1 cellular context compared by ENCODE assay signal in the genomic region with DNA sequence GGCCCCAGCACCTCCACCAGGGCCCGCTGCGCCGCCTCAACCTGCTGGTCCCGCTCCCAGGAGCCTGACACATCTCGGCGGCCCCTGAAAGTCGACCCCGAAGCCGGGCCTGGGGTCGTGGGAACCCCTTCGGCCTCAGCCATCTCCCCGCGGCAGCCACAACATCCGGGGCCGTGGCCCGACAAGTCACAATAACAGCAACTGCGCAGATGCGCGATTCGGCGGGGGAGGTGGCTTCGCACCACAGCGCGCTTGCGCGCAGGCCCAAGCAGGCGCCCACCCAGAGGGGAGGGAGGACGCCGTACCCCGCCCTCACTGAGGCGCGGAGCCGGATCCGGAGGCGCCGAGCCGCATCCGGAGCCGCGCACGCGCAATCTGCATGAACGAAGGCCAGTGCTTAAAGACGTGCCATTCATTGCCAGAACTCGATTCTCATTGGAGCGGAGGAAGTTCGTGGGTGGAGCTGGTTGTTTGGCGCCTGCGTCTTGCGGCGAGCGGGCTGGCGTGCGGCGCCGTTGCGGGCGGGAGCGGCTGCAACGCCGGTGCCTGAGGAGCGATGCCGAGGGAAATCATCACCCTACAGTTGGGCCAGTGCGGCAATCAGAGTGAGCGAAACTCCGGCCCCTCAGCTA.
TF ChIP-seq lines count a peak whose summit lies in the region.

A gene with protein sequence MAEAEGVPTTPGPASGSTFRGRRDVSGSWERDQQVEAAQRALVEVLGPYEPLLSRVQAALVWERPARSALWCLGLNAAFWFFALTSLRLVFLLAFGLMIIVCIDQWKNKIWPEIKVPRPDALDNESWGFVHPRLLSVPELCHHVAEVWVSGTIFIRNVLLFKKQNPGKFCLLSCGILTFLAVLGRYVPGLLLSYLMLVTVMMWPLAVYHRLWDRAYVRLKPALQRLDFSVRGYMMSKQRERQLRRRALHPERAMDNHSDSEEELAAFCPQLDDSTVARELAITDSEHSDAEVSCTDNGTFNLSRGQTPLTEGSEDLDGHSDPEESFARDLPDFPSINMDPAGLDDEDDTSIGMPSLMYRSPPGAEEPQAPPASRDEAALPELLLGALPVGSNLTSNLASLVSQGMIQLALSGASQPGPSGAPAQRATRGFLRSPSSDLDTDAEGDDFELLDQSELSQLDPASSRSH (minus strand): TSS at position 193 of the 632 bp plus-strand sequence. CDS start 50 bp downstream, at position 143.
A gene (plus strand): TSS at position 502 of the 632 bp plus-strand sequence. CDS start 55 bp downstream, at position 557.

TF ChIP-seq in HepG2, 621 proteins besides CTCF, POLR2A, EP300 and RAD21 (continued from another document and continues in another):
- TF ChIP-seq, protein P1, sequence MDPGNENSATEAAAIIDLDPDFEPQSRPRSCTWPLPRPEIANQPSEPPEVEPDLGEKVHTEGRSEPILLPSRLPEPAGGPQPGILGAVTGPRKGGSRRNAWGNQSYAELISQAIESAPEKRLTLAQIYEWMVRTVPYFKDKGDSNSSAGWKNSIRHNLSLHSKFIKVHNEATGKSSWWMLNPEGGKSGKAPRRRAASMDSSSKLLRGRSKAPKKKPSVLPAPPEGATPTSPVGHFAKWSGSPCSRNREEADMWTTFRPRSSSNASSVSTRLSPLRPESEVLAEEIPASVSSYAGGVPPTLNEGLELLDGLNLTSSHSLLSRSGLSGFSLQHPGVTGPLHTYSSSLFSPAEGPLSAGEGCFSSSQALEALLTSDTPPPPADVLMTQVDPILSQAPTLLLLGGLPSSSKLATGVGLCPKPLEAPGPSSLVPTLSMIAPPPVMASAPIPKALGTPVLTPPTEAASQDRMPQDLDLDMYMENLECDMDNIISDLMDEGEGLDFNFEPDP (CRISPR knock-in tag; conservative IDR thresholded peaks at IDR 0.05) = no peak
- no peak for TF ChIP-seq ZNF550 (CRISPR knock-in tag; IDR thresholded peaks at IDR 0.05; ENCODE audit: borderline replicate concordance)
- peak; percentile 86; the same call in 1 of the 2 replicates for TF ChIP-seq MAF1 (CRISPR knock-in tag; IDR thresholded peaks at IDR 0.05; ENCODE audit: borderline replicate concordance)
- TF ChIP-seq, protein P2, sequence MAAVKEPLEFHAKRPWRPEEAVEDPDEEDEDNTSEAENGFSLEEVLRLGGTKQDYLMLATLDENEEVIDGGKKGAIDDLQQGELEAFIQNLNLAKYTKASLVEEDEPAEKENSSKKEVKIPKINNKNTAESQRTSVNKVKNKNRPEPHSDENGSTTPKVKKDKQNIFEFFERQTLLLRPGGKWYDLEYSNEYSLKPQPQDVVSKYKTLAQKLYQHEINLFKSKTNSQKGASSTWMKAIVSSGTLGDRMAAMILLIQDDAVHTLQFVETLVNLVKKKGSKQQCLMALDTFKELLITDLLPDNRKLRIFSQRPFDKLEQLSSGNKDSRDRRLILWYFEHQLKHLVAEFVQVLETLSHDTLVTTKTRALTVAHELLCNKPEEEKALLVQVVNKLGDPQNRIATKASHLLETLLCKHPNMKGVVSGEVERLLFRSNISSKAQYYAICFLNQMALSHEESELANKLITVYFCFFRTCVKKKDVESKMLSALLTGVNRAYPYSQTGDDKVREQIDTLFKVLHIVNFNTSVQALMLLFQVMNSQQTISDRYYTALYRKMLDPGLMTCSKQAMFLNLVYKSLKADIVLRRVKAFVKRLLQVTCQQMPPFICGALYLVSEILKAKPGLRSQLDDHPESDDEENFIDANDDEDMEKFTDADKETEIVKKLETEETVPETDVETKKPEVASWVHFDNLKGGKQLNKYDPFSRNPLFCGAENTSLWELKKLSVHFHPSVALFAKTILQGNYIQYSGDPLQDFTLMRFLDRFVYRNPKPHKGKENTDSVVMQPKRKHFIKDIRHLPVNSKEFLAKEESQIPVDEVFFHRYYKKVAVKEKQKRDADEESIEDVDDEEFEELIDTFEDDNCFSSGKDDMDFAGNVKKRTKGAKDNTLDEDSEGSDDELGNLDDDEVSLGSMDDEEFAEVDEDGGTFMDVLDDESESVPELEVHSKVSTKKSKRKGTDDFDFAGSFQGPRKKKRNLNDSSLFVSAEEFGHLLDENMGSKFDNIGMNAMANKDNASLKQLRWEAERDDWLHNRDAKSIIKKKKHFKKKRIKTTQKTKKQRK (IDR thresholded peaks at IDR 0.05; ENCODE audit: low read length) = no peak
- no peak for TF ChIP-seq ZNF850 (CRISPR knock-in tag; conservative IDR thresholded peaks at IDR 0.05)
- TF ChIP-seq IRX3 (CRISPR knock-in tag; IDR thresholded peaks at IDR 0.05; ENCODE audit: borderline replicate concordance, low read depth) = peak; percentile 74; the same call in 1 of the 2 replicates
- TF ChIP-seq MATR3 (CRISPR knock-in tag; IDR thresholded peaks at IDR 0.05) = no peak
- TF ChIP-seq, protein P3, sequence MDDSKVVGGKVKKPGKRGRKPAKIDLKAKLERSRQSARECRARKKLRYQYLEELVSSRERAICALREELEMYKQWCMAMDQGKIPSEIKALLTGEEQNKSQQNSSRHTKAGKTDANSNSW (CRISPR knock-in tag; IDR thresholded peaks at IDR 0.05; ENCODE audit: borderline replicate concordance) = peak; percentile 87
- no peak for TF ChIP-seq HOXA7 (CRISPR knock-in tag; IDR thresholded peaks at IDR 0.05)
- no peak for TF ChIP-seq ZNF737 (CRISPR knock-in tag; IDR thresholded peaks at IDR 0.05; ENCODE audit: borderline replicate concordance)
- TF ChIP-seq CBX5 (CRISPR knock-in tag; IDR thresholded peaks at IDR 0.05; ENCODE audit: borderline replicate concordance) = peak; percentile 72; the same call in 1 of the 2 replicates
- no peak for TF ChIP-seq EZH2 (conservative IDR thresholded peaks at IDR 0.05; ENCODE audit: low read depth, low read length)
- TF ChIP-seq ZNF510 (CRISPR knock-in tag; IDR thresholded peaks at IDR 0.05; ENCODE audit: low read depth) = 0 out of 2 replicates have a peak, but pooled peaks have one; percentile 42
- TF ChIP-seq SP2 (CRISPR knock-in tag; IDR thresholded peaks at IDR 0.05) = peak; percentile 86
- peak; percentile 76; the same call in 1 of the 2 replicates for TF ChIP-seq NAIF1 (CRISPR knock-in tag; IDR thresholded peaks at IDR 0.05; ENCODE audit: borderline replicate concordance)
- TF ChIP-seq SMAD1 (CRISPR knock-in tag; IDR thresholded peaks at IDR 0.05; ENCODE audit: borderline replicate concordance, low read depth) = 0 out of 2 replicates have a peak, but pooled peaks have one; percentile 63
- TF ChIP-seq SIN3A (IDR thresholded peaks at IDR 0.05; ENCODE audit: borderline replicate concordance, low read depth, low read length) = peak; percentile 83
- TF ChIP-seq EEA1 (CRISPR knock-in tag; IDR thresholded peaks at IDR 0.05; ENCODE audit: borderline replicate concordance) = 0 out of 2 replicates have a peak, but pooled peaks have one; percentile 83
- no peak; the same call in 1 of the 2 replicates for TF ChIP-seq ZNF790 (CRISPR knock-in tag; IDR thresholded peaks at IDR 0.05; ENCODE audit: borderline replicate concordance)
- TF ChIP-seq RBM22 (optimal IDR thresholded peaks at IDR 0.05; ENCODE audit: low read length) = no peak
- no peak for TF ChIP-seq ZNF10 (CRISPR knock-in tag; IDR thresholded peaks at IDR 0.05; ENCODE audit: borderline replicate concordance, low read depth)
- no peak for TF ChIP-seq ESRRA (CRISPR knock-in tag; IDR thresholded peaks at IDR 0.05; ENCODE audit: low read depth)
- no peak for TF ChIP-seq HNRNPH1 (optimal IDR thresholded peaks at IDR 0.05; ENCODE audit: low read depth, low read length)
- no peak for TF ChIP-seq MTA3 (CRISPR knock-in tag; IDR thresholded peaks at IDR 0.05)
- peak; percentile 79; the same call in 1 of the 2 replicates for TF ChIP-seq SP5 (CRISPR knock-in tag; IDR thresholded peaks at IDR 0.05; ENCODE audit: borderline replicate concordance, low read depth)
- no peak for TF ChIP-seq GZF1 (CRISPR knock-in tag; IDR thresholded peaks at IDR 0.05)
- TF ChIP-seq ZNF124 (CRISPR knock-in tag; IDR thresholded peaks at IDR 0.05) = no peak; the same call in none of the 2 replicates
- TF ChIP-seq CEBPG (CRISPR knock-in tag; IDR thresholded peaks at IDR 0.05) = 0 out of 2 replicates have a peak, but pooled peaks have one; percentile 39
- 0 out of 2 replicates have a peak, but pooled peaks have one; percentile 58 for TF ChIP-seq ZNF546 (CRISPR knock-in tag; conservative IDR thresholded peaks at IDR 0.05)
- no peak for TF ChIP-seq NR1H2 (CRISPR knock-in tag; IDR thresholded peaks at IDR 0.05; ENCODE audit: borderline replicate concordance, low read depth)
- TF ChIP-seq ZNF207 (IDR thresholded peaks at IDR 0.05; ENCODE audit: borderline replicate concordance) = no peak
- peak; percentile 65; the same call in 1 of the 2 replicates for TF ChIP-seq ZNF83 (CRISPR knock-in tag; IDR thresholded peaks at IDR 0.05; ENCODE audit: borderline replicate concordance)
- TF ChIP-seq, protein P4, sequence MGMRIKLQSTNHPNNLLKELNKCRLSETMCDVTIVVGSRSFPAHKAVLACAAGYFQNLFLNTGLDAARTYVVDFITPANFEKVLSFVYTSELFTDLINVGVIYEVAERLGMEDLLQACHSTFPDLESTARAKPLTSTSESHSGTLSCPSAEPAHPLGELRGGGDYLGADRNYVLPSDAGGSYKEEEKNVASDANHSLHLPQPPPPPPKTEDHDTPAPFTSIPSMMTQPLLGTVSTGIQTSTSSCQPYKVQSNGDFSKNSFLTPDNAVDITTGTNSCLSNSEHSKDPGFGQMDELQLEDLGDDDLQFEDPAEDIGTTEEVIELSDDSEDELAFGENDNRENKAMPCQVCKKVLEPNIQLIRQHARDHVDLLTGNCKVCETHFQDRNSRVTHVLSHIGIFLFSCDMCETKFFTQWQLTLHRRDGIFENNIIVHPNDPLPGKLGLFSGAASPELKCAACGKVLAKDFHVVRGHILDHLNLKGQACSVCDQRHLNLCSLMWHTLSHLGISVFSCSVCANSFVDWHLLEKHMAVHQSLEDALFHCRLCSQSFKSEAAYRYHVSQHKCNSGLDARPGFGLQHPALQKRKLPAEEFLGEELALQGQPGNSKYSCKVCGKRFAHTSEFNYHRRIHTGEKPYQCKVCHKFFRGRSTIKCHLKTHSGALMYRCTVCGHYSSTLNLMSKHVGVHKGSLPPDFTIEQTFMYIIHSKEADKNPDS (CRISPR knock-in tag; IDR thresholded peaks at IDR 0.05) = 0 out of 2 replicates have a peak, but pooled peaks have one; percentile 9
- TF ChIP-seq SNAPC2 (CRISPR knock-in tag; IDR thresholded peaks at IDR 0.05) = peak; percentile 64; the same call in 1 of the 2 replicates
- no peak; the same call in 1 of the 2 replicates for TF ChIP-seq ZSCAN21 (CRISPR knock-in tag; IDR thresholded peaks at IDR 0.05; ENCODE audit: borderline replicate concordance)
- TF ChIP-seq SATB2 (CRISPR knock-in tag; IDR thresholded peaks at IDR 0.05) = no peak; the same call in 1 of the 2 replicates
- TF ChIP-seq ZBTB20 (CRISPR knock-in tag; IDR thresholded peaks at IDR 0.05; ENCODE audit: borderline replicate concordance, low read depth) = peak; percentile 78; the same call in 1 of the 2 replicates
- TF ChIP-seq ZNF143 (CRISPR knock-in tag; IDR thresholded peaks at IDR 0.05) = 0 out of 2 replicates have a peak, but pooled peaks have one; percentile 42
- TF ChIP-seq, protein P5, sequence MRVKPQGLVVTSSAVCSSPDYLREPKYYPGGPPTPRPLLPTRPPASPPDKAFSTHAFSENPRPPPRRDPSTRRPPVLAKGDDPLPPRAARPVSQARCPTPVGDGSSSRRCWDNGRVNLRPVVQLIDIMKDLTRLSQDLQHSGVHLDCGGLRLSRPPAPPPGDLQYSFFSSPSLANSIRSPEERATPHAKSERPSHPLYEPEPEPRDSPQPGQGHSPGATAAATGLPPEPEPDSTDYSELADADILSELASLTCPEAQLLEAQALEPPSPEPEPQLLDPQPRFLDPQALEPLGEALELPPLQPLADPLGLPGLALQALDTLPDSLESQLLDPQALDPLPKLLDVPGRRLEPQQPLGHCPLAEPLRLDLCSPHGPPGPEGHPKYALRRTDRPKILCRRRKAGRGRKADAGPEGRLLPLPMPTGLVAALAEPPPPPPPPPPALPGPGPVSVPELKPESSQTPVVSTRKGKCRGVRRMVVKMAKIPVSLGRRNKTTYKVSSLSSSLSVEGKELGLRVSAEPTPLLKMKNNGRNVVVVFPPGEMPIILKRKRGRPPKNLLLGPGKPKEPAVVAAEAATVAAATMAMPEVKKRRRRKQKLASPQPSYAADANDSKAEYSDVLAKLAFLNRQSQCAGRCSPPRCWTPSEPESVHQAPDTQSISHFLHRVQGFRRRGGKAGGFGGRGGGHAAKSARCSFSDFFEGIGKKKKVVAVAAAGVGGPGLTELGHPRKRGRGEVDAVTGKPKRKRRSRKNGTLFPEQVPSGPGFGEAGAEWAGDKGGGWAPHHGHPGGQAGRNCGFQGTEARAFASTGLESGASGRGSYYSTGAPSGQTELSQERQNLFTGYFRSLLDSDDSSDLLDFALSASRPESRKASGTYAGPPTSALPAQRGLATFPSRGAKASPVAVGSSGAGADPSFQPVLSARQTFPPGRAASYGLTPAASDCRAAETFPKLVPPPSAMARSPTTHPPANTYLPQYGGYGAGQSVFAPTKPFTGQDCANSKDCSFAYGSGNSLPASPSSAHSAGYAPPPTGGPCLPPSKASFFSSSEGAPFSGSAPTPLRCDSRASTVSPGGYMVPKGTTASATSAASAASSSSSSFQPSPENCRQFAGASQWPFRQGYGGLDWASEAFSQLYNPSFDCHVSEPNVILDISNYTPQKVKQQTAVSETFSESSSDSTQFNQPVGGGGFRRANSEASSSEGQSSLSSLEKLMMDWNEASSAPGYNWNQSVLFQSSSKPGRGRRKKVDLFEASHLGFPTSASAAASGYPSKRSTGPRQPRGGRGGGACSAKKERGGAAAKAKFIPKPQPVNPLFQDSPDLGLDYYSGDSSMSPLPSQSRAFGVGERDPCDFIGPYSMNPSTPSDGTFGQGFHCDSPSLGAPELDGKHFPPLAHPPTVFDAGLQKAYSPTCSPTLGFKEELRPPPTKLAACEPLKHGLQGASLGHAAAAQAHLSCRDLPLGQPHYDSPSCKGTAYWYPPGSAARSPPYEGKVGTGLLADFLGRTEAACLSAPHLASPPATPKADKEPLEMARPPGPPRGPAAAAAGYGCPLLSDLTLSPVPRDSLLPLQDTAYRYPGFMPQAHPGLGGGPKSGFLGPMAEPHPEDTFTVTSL (CRISPR knock-in tag; IDR thresholded peaks at IDR 0.05; ENCODE audit: borderline replicate concordance) = no peak
- TF ChIP-seq MED8 (CRISPR knock-in tag; IDR thresholded peaks at IDR 0.05; ENCODE audit: insufficient replicate concordance) = no peak
- TF ChIP-seq FOXO1 (CRISPR knock-in tag; IDR thresholded peaks at IDR 0.05) = no peak; the same call in none of the 2 replicates
